26 cellular contexts compared by ENCODE assay signal in genomic region chr17:77515227-77515626, GRCh38.
"Had no signal": no experiment of that assay in that cellular context is flagged by ENCODE, and none has a peak within 500 bp of the region (broad histone marks: within the 10 kb centered on the region; RNA-seq: fewer than 3 reads in every experiment).

No MANE protein-coding gene starts in this region.

- H3K27me3 ChIP-seq: dorsolateral prefrontal cortex, esophagus squamous epithelium, gastrocnemius medialis, heart right ventricle, left lung had no signal

- H3K36me3 Mint-ChIP-seq: mesothelial cell of epicardium had no signal

- H3K4me3 ChIP-seq: coronary artery, dorsolateral prefrontal cortex, esophagus squamous epithelium, gastrocnemius medialis, heart right ventricle, left lung, lower lobe of right lung had no signal

- H3K4me1 Mint-ChIP-seq: mesothelial cell of epicardium had no signal

- ATAC-seq: esophagus mucosa; gastrocnemius medialis; heart right ventricle; left cardiac atrium; left lung; left ventricle myocardium superior; lower lobe of right lung; naive thymus-derived CD4-positive, alpha-beta T cell had no signal

- H3K4me1 ChIP-seq: gastrocnemius medialis, left lung, lower lobe of right lung had no signal

- H3K36me3 ChIP-seq: esophagus squamous epithelium, gastrocnemius medialis, heart right ventricle, left lung, lower lobe of right lung had no signal

- H3K27ac Mint-ChIP-seq: mesothelial cell of epicardium; naive thymus-derived CD4-positive, alpha-beta T cell had no signal

- H3K4me3 Mint-ChIP-seq: mesothelial cell of epicardium; naive thymus-derived CD4-positive, alpha-beta T cell had no signal

- FAIRE-seq: colon, endometrium, islet of Langerhans, keratinocyte had no signal

- H3K9me3 ChIP-seq: esophagus squamous epithelium, gastrocnemius medialis had no signal

- H3K27ac ChIP-seq: coronary artery, dorsolateral prefrontal cortex, epithelial cell of prostate, esophagus squamous epithelium, gastrocnemius medialis, heart right ventricle, left lung, lower lobe of right lung had no signal

- DNase-seq: dermis blood vessel endothelial cell; dorsolateral prefrontal cortex; effector CD4-positive, alpha-beta T cell; effector memory CD4-positive, alpha-beta T cell; erythroblast; esophagus squamous epithelium; foreskin fibroblast; foreskin melanocyte; gastrocnemius medialis; glutamatergic neuron; heart right ventricle; hippocampal formation; left cardiac atrium; left lung; left ventricle myocardium superior; lower lobe of right lung; mesenchymal stem cell; naive thymus-derived CD4-positive, alpha-beta T cell had no signal
